Comparison of ENCODE assay signal across 7 cellular contexts in the genomic region with DNA sequence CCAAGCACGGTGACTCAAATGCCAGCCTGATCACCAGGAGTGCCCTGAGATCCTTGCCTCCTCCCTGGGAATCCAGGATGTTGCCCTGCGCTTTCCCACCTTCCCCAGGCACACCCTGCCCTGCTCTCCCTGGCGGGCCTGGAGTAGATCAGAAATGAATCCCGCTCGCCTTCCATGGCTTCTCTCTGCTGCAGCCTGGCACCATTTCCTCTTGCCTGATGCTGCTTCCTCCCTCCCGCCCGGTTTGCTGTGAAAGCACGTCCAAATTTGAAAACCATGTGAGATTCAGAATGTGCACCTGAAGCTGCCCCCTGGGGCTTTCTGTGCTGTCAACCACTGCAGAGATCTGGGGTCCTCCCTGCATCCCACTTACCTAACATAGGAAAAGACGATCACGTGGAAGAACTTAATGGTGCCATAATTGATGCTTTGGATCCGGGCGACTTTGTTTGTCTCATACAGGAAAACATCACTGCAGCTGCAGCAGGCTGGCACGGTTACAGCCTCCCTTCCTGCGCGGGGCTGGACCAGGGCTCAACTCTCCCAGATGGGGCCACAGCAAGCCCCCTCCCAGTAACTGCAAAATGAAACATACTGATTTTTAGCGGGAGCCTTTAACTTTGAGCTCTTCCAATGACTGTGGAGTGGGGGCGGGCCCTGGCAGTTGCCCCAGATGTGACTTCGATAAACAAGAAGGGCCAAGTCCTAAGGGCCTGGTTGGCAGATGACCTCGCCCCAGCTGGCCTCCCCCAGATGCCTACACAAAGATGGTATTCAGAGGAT. TPM values are rescaled to one million over a fixed set of nuclear protein-coding genes. Genes with fewer than 3 reads are reported as not detected.
DNase-seq lines count a peak whose midpoint lies in the region; ATAC-seq and TF ChIP-seq lines count a peak whose summit lies in the region.

No MANE protein-coding gene starts in this region.

- WGBS in thyroid gland, 2 donors, result 29 to 37% methylated on average over 18 to 19 of the region's 19 CpGs

- no peak for DNase-seq in HL-60 (ENCODE audit: low read depth in 1 of 2, low spot score in 1 of 2)
- DNase-seq in SK-N-DZ (ENCODE audit: low spot score), result peak; percentile 28
- DNase-seq in central memory CD4-positive, alpha-beta T cell, result peak; percentile 12
- DNase-seq in midbrain (lab: John Stamatoyannopoulos, UW), result peak; percentile 94
- DNase-seq in thyroid gland, result peak; percentile 29 to 47

- no peaks in the 10 kb centered on the region for H3K4me1 ChIP-seq in thyroid gland

- intact Hi-C loops in thyroid gland (cut with DNase I), result no loop called here

- H3K27me3 ChIP-seq in HL-60 (ENCODE audit: insufficient read depth, poor library complexity, severe bottlenecking), result no peaks in the 10 kb centered on the region
- H3K27me3 ChIP-seq in thyroid gland, result no peaks in the 10 kb centered on the region

- no peaks in the 10 kb centered on the region for H3K9me3 ChIP-seq in thyroid gland

- no peak for ATAC-seq in HG02884 (IDR thresholded peaks at IDR 0.05; ENCODE audit: unreplicated experiment)
- no peak for ATAC-seq in HG03196 (IDR thresholded peaks at IDR 0.05; ENCODE audit: unreplicated experiment)

- no peak for TF ChIP-seq POLR2A in thyroid gland (IDR thresholded peaks at IDR 0.05)

- peak overlapping the region; percentile 22 for H3K4me3 ChIP-seq in HL-60 (replicated peaks; ENCODE audit: insufficient read depth, low read length)
- H3K4me3 ChIP-seq in thyroid gland (replicated peaks in 1 of 3), result no peak overlapping the region

- TF ChIP-seq CTCF in HL-60 (IDR thresholded peaks at IDR 0.05; ENCODE audit: insufficient read depth, low read length) (no peak), thyroid gland (IDR thresholded peaks at IDR 0.05) (no peak)

- H3K27ac ChIP-seq in HL-60 (replicated peaks), result no peak overlapping the region
- no peak overlapping the region for H3K27ac ChIP-seq in thyroid gland

- no peaks in the 10 kb centered on the region for H3K36me3 ChIP-seq in thyroid gland

RNA-seq across cellular contexts. Expression of gene C12orf76, which starts 24.9 kb away (rescaled TPM):
- polyA plus RNA-seq in SK-N-DZ (2014; cell fraction: cytosol; rRNA removed), result 31.9 and 43.3 TPM in 2 replicates
- polyA plus RNA-seq in SK-N-DZ (2014; cell fraction: nucleus; rRNA removed), result 16.3 and 20.0 TPM in 2 replicates
- total RNA-seq in thyroid gland, result 10 to 100 TPM; 16.1 to 41.5 (median 21.9) TPM

RNA-seq across cellular contexts. Expression of gene IFT81, which starts 50.9 kb away (rescaled TPM):
- polyA plus RNA-seq in SK-N-DZ (2014; cell fraction: cytosol; rRNA removed), result 20.9 and 28.9 TPM in 2 replicates
- polyA plus RNA-seq in SK-N-DZ (2014; cell fraction: nucleus; rRNA removed), result 37.0 and 39.6 TPM in 2 replicates
- 10 to 100 TPM; 21.6 to 36.0 (median 29.5) TPM for total RNA-seq in thyroid gland

Comparison
In these comparisons a context has a peak if more than half of its experiments do, and no peak if none do; other contexts are left out.
1. DNase-seq: peak in SK-N-DZ (single experiment), central memory CD4-positive, alpha-beta T cell (single experiment), midbrain (single experiment) and thyroid gland (2 of 2); none in HL-60 (0 of 2).